ENCODE assay signal across 19 cellular contexts in genomic region chr1:107940178-107940577, GRCh38.
"Had no signal": no experiment of that assay in that cellular context is flagged by ENCODE, and none has a peak within 500 bp of the region (broad histone marks: within the 10 kb centered on the region; RNA-seq: fewer than 3 reads in every experiment).

No MANE protein-coding gene starts in this region.

- H3K27me3 Mint-ChIP-seq: activated CD4-positive, alpha-beta memory T cell treated with anti-CD3 and anti-CD28 coated beads for 36 hours; activated naive CD8-positive, alpha-beta T cell treated with anti-CD3 and anti-CD28 coated beads, Interleukin-2, amount 10 ng/mL, durations not matched to agents 7 days and 5 days; naive B cell had no signal

- H3K27ac Mint-ChIP-seq: activated CD4-positive, alpha-beta memory T cell treated with anti-CD3 and anti-CD28 coated beads for 36 hours; activated naive CD8-positive, alpha-beta T cell treated with anti-CD3 and anti-CD28 coated beads, Interleukin-2, amount 10 ng/mL, durations not matched to agents 7 days and 5 days; activated T-cell treated with anti-CD3 and anti-CD28 coated beads, Interleukin-2, amount 50 U/mL, for 72 hours had no signal

- H3K9me3 Mint-ChIP-seq: activated CD4-positive, alpha-beta memory T cell treated with anti-CD3 and anti-CD28 coated beads for 36 hours; activated naive CD8-positive, alpha-beta T cell treated with anti-CD3 and anti-CD28 coated beads, Interleukin-2, amount 10 ng/mL, durations not matched to agents 7 days and 5 days; naive B cell had no signal

- H3K4me3 Mint-ChIP-seq: activated CD4-positive, alpha-beta memory T cell treated with anti-CD3 and anti-CD28 coated beads for 36 hours; activated naive CD8-positive, alpha-beta T cell treated with anti-CD3 and anti-CD28 coated beads, Interleukin-2, amount 10 ng/mL, durations not matched to agents 7 days and 5 days; activated T-cell treated with anti-CD3 and anti-CD28 coated beads, Interleukin-2, amount 50 U/mL, for 72 hours had no signal

- ATAC-seq: activated T-cell treated with anti-CD3 and anti-CD28 coated beads, Interleukin-2, amount 50 U/mL, for 72 hours; gastrocnemius medialis had no signal

- H3K36me3 Mint-ChIP-seq: activated CD4-positive, alpha-beta memory T cell treated with anti-CD3 and anti-CD28 coated beads for 36 hours had no signal

- H3K36me3 ChIP-seq: gastrocnemius medialis, prostate gland, sigmoid colon had no signal

- H3K4me3 ChIP-seq: gastrocnemius medialis, lung, prostate gland, sigmoid colon had no signal

- H3K4me1 ChIP-seq: prostate gland had no signal

- H3K27ac ChIP-seq: prostate gland, VCaP had no signal

- FAIRE-seq: bronchial epithelial cell, colon had no signal

- H3K27me3 ChIP-seq: gastrocnemius medialis, sigmoid colon had no signal

- DNase-seq: activated CD4-positive, alpha-beta memory T cell treated with anti-CD3 and anti-CD28 coated beads for 36 hours; activated CD8-positive, alpha-beta memory T cell treated with anti-CD3 and anti-CD28 coated beads, Interleukin-2, amount 50 U/mL, for 4 hours; activated gamma-delta T cell treated with Interleukin-2 at 50 U/mL for 16 hours; activated naive CD8-positive, alpha-beta T cell treated with anti-CD3 and anti-CD28 coated beads, Interleukin-2, amount 10 ng/mL, durations not matched to agents 7 days and 5 days; activated T-cell treated with anti-CD3 and anti-CD28 coated beads, Interleukin-2, amount 50 U/mL, for 72 hours; gastrocnemius medialis; hippocampal formation; kidney glomerular epithelial cell; naive B cell; occipital lobe; sigmoid colon; stimulated activated CD4-positive, alpha-beta T cell treated with anti-CD3 and anti-CD28 coated beads, Interleukin-2, amount 100 ng/mL, for 48 hours; stimulated activated naive CD4-positive, alpha-beta T cell treated with Interleukin-2 at 50 U/mL for 16 hours; trophoblast cell had no signal

- H3K9me3 ChIP-seq: gastrocnemius medialis, prostate gland, sigmoid colon had no signal
